ENCODE assay signal across 16 cellular contexts in genomic region chr1:223479718-223480425, GRCh38.
DNase-seq lines count a peak whose midpoint lies in the region; ATAC-seq and TF ChIP-seq lines count a peak whose summit lies in the region.
"Had no signal": no experiment of that assay in that cellular context is flagged by ENCODE, and none has a peak within 500 bp of the region (broad histone marks: within the 10 kb centered on the region; RNA-seq: fewer than 3 reads in every experiment).

No MANE protein-coding gene starts in this region.

- TF ChIP-seq CTCF in GM23338 (conservative IDR thresholded peaks at IDR 0.05; ENCODE audit: low read depth in 2 of 2): no peak
- TF ChIP-seq CTCF in foreskin keratinocyte (conservative IDR thresholded peaks at IDR 0.05): no peak

- H3K4me3 Mint-ChIP-seq in GM23338: no peak overlapping the region

- H3K9me2 ChIP-seq in GM23338 (ENCODE audit: insufficient read depth): peaks cover 3% of the 10 kb centered on the region

- no peak overlapping the region for H3K27ac Mint-ChIP-seq in GM23338
- H3K27ac Mint-ChIP-seq: activated naive CD4-positive, alpha-beta T cell treated with anti-CD3 and anti-CD28 coated beads, Interleukin-2, amount 50 U/mL, for 72 hours had no signal

- H3K4me3 ChIP-seq in GM23338: 0 out of 2 replicates have a peak overlapping the region, but pooled peaks have one; percentile 13
- H3K4me3 ChIP-seq: esophagus muscularis mucosa, stomach had no signal

- peaks cover 15% of the 10 kb centered on the region for H3K27me3 Mint-ChIP-seq in GM23338 (ENCODE audit: insufficient read depth, low read depth, poor library complexity)

- H3K9me3 Mint-ChIP-seq in GM23338: no peaks in the 10 kb centered on the region
- H3K9me3 Mint-ChIP-seq: activated naive CD4-positive, alpha-beta T cell treated with anti-CD3 and anti-CD28 coated beads, Interleukin-2, amount 50 U/mL, for 72 hours had no signal

- peak overlapping the region; percentile 92 for H2AFZ ChIP-seq in GM23338

- peaks cover 11% of the 10 kb centered on the region for H3K4me1 Mint-ChIP-seq in GM23338

- H3F3A ChIP-seq in GM23338 (replicated peaks; ENCODE audit: low read depth): no peaks in the 10 kb centered on the region

- H3K4me2 ChIP-seq in GM23338: peak overlapping the region; percentile 55

- peak; percentile 92 for ATAC-seq in GM23338
- peak; percentile 31 for ATAC-seq in foreskin keratinocyte
- no peak for ATAC-seq in GM18519 (IDR thresholded peaks at IDR 0.05; ENCODE audit: low FRiP score, unreplicated experiment)

- H3K36me3 Mint-ChIP-seq in GM23338 (ENCODE audit: low read depth): no peaks in the 10 kb centered on the region
- H3K36me3 Mint-ChIP-seq: activated naive CD4-positive, alpha-beta T cell treated with anti-CD3 and anti-CD28 coated beads, Interleukin-2, amount 50 U/mL, for 72 hours had no signal

- no peaks in the 10 kb centered on the region for H3K79me2 ChIP-seq in GM23338 (replicated peaks; ENCODE audit: insufficient read depth)

- DNase-seq in COR-L47 (lab: John Stamatoyannopoulos, UW) (peak; percentile 74), GM23338 (ENCODE audit: low spot score) (peak; percentile 39), NCI-H2227 treated with DMSO at 0.1 percent for 48 hours (lab: John Stamatoyannopoulos, UW) (peak; percentile 30), foreskin keratinocyte (no peak), NOMO-1 (lab: John Stamatoyannopoulos, UW; ENCODE audit: unreplicated experiment in 2 of 2) (no peak), NK-92 (lab: John Stamatoyannopoulos, UW; ENCODE audit: unreplicated experiment) (no peak)
- no peak for DNase-seq in activated CD8-positive, alpha-beta memory T cell treated with anti-CD3 and anti-CD28 coated beads for 24 hours
- DNase-seq: activated CD4-positive, CD25-positive, alpha-beta regulatory T cell; activated CD8-positive, alpha-beta memory T cell treated with anti-CD3 and anti-CD28 coated beads, Interleukin-2, amount 50 U/mL, for 4 hours; BE2C; HCEC 1CT; stomach; T-helper 1 cell had no signal

- H3K4me1 ChIP-seq in GM23338 (ENCODE audit: insufficient read depth): 0 out of 2 replicates have a peak, but pooled peaks cover 7% of the 10 kb centered on the region
- H3K4me1 ChIP-seq in foreskin keratinocyte: no peaks in the 10 kb centered on the region
- H3K4me1 ChIP-seq: BE2C, esophagus muscularis mucosa, stomach had no signal

- H3K27ac ChIP-seq in GM23338 (ENCODE audit: low read depth) (no peak overlapping the region), foreskin keratinocyte (no peak overlapping the region)
- H3K27ac ChIP-seq: esophagus muscularis mucosa, stomach had no signal

- H4K20me1 ChIP-seq in GM23338 (replicated peaks; ENCODE audit: insufficient read depth): no peaks in the 10 kb centered on the region

- no peaks in the 10 kb centered on the region for H3K36me3 ChIP-seq in GM23338 (ENCODE audit: insufficient read depth)
- H3K36me3 ChIP-seq: BE2C, esophagus muscularis mucosa, stomach had no signal

- H3K27me3 ChIP-seq in GM23338 (ENCODE audit: insufficient read depth) (no peaks in the 10 kb centered on the region), foreskin keratinocyte (peaks cover 33% of the 10 kb centered on the region)

TF ChIP-seq in GM23338, 12 proteins besides CTCF, POLR2A, EP300 and RAD21 (continues in another document):
- no peak for TF ChIP-seq EZH2 (IDR thresholded peaks at IDR 0.05; ENCODE audit: low read depth, unreplicated experiment)
- TF ChIP-seq, protein P1, sequence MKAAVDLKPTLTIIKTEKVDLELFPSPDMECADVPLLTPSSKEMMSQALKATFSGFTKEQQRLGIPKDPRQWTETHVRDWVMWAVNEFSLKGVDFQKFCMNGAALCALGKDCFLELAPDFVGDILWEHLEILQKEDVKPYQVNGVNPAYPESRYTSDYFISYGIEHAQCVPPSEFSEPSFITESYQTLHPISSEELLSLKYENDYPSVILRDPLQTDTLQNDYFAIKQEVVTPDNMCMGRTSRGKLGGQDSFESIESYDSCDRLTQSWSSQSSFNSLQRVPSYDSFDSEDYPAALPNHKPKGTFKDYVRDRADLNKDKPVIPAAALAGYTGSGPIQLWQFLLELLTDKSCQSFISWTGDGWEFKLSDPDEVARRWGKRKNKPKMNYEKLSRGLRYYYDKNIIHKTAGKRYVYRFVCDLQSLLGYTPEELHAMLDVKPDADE (IDR thresholded peaks at IDR 0.05): no peak
- TF ChIP-seq JUNB (IDR thresholded peaks at IDR 0.05; ENCODE audit: unreplicated experiment): no peak
- no peak for TF ChIP-seq POLR2AphosphoS5 (IDR thresholded peaks at IDR 0.05; ENCODE audit: low read depth)
- no peak for TF ChIP-seq EZH2phosphoT487 (IDR thresholded peaks at IDR 0.05; ENCODE audit: unreplicated experiment)
- TF ChIP-seq, protein P2, sequence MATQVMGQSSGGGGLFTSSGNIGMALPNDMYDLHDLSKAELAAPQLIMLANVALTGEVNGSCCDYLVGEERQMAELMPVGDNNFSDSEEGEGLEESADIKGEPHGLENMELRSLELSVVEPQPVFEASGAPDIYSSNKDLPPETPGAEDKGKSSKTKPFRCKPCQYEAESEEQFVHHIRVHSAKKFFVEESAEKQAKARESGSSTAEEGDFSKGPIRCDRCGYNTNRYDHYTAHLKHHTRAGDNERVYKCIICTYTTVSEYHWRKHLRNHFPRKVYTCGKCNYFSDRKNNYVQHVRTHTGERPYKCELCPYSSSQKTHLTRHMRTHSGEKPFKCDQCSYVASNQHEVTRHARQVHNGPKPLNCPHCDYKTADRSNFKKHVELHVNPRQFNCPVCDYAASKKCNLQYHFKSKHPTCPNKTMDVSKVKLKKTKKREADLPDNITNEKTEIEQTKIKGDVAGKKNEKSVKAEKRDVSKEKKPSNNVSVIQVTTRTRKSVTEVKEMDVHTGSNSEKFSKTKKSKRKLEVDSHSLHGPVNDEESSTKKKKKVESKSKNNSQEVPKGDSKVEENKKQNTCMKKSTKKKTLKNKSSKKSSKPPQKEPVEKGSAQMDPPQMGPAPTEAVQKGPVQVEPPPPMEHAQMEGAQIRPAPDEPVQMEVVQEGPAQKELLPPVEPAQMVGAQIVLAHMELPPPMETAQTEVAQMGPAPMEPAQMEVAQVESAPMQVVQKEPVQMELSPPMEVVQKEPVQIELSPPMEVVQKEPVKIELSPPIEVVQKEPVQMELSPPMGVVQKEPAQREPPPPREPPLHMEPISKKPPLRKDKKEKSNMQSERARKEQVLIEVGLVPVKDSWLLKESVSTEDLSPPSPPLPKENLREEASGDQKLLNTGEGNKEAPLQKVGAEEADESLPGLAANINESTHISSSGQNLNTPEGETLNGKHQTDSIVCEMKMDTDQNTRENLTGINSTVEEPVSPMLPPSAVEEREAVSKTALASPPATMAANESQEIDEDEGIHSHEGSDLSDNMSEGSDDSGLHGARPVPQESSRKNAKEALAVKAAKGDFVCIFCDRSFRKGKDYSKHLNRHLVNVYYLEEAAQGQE (IDR thresholded peaks at IDR 0.05; ENCODE audit: unreplicated experiment): no peak
- TF ChIP-seq ZNF331 (CRISPR knock-in tag; IDR thresholded peaks at IDR 0.05; ENCODE audit: low read depth): no peak
- TF ChIP-seq CREB1 (CRISPR knock-in tag; IDR thresholded peaks at IDR 0.05; ENCODE audit: low read depth): no peak
- no peak for TF ChIP-seq STAT1 (IDR thresholded peaks at IDR 0.05; ENCODE audit: unreplicated experiment)
- no peak for TF ChIP-seq ZNF114 (CRISPR knock-in tag; IDR thresholded peaks at IDR 0.05)
- TF ChIP-seq NANOG (IDR thresholded peaks at IDR 0.05; ENCODE audit: borderline replicate concordance): no peak

Comparison
In these comparisons a context has a peak if more than half of its experiments do, and no peak if none do; other contexts are left out.
1. DNase-seq: peak in COR-L47 (single experiment), GM23338 (single experiment) and NCI-H2227 treated with DMSO at 0.1 percent for 48 hours (single experiment); none in foreskin keratinocyte (0 of 2), NOMO-1 (0 of 2), activated CD8-positive, alpha-beta memory T cell treated with anti-CD3 and anti-CD28 coated beads for 24 hours (single experiment) and NK-92 (single experiment).